12 cellular contexts compared by ENCODE assay signal in genomic region chr14:31388687-31389413, GRCh38. TPM values are rescaled to one million over a fixed set of nuclear protein-coding genes. Genes with fewer than 3 reads are reported as not detected.
DNase-seq lines count a peak whose midpoint lies in the region; ATAC-seq lines count a peak whose summit lies in the region.
"Had no signal": no experiment of that assay in that cellular context is flagged by ENCODE, and none has a peak within 500 bp of the region (broad histone marks: within the 10 kb centered on the region; RNA-seq: fewer than 3 reads in every experiment).

No MANE protein-coding gene starts in this region.

- H3K27ac Mint-ChIP-seq in activated CD4-positive, alpha-beta T cell treated with anti-CD3 and anti-CD28 coated beads for 36 hours = peak overlapping the region; percentile 75
- H3K27ac Mint-ChIP-seq: nephron progenitor cell had no signal

- intact Hi-C loops in activated CD4-positive, alpha-beta T cell treated with anti-CD3 and anti-CD28 coated beads for 36 hours (cut with DNase I, micrococcal nuclease) = loop anchor here (1.0 to 2.0 kb wide), 3 partner anchors 31 to 182 kb away; partner anchors contain the start of genes HEATR5A (in 2 of the 2), DTD2 (in 1 of the 2) and HECTD1 (in 1 of the 2)

- no peaks in the 10 kb centered on the region for H3K27me3 Mint-ChIP-seq in activated CD4-positive, alpha-beta T cell treated with anti-CD3 and anti-CD28 coated beads for 36 hours

- POLR2A ChIA-PET in activated CD4-positive, alpha-beta T cell treated with anti-CD3 and anti-CD28 coated beads for 36 hours (lab: Charles Lee) = no interaction called here

- ATAC-seq in activated CD4-positive, alpha-beta T cell treated with anti-CD3 and anti-CD28 coated beads for 36 hours = peak; percentile 68
- ATAC-seq in HG03558 (IDR thresholded peaks at IDR 0.05; ENCODE audit: extremely low read depth, unreplicated experiment) (peak; percentile 48), HG02588 (IDR thresholded peaks at IDR 0.05; ENCODE audit: unreplicated experiment) (no peak)

- peak overlapping the region; percentile 6 for H3K27ac ChIP-seq in rectal smooth muscle tissue (ENCODE audit: low read depth, low read length)

- no peaks in the 10 kb centered on the region for H3K36me3 ChIP-seq in rectal smooth muscle tissue (ENCODE audit: control insufficient read depth, insufficient read depth, low read length)

- no peaks in the 10 kb centered on the region for H3K27me3 ChIP-seq in rectal smooth muscle tissue (ENCODE audit: control insufficient read depth, insufficient read depth, low read length)

- H3K4me3 Mint-ChIP-seq in activated CD4-positive, alpha-beta T cell treated with anti-CD3 and anti-CD28 coated beads for 36 hours = no peak overlapping the region
- H3K4me3 Mint-ChIP-seq: nephron progenitor cell had no signal

- H3K9me3 Mint-ChIP-seq in activated CD4-positive, alpha-beta T cell treated with anti-CD3 and anti-CD28 coated beads for 36 hours (ENCODE audit: low read depth) = no peaks in the 10 kb centered on the region
- H3K9me3 Mint-ChIP-seq: nephron progenitor cell had no signal

- no peak overlapping the region for H3K4me3 ChIP-seq in rectal smooth muscle tissue (ENCODE audit: low read length)

- H3K4me1 ChIP-seq in rectal smooth muscle tissue (ENCODE audit: control insufficient read depth, insufficient read depth, low read length) = no peaks in the 10 kb centered on the region

- CTCF ChIA-PET in activated CD4-positive, alpha-beta T cell treated with anti-CD3 and anti-CD28 coated beads for 36 hours (lab: Charles Lee) = interaction anchor here (0.7 to 1.0 kb wide), 4 partner anchors 10 to 27 kb away, joined by 3 to 4 read pairs (median 4); no protein-coding TSS in a partner anchor

- DNase-seq in activated CD4-positive, alpha-beta T cell treated with anti-CD3 and anti-CD28 coated beads for 36 hours = peak; percentile 27
- DNase-seq in activated CD4-positive, alpha-beta T cell treated with anti-CD3 and anti-CD28 coated beads, Interleukin-2, amount 50 U/mL, for 1 hour = no peak
- DNase-seq in fibroblast of peridontal ligament (ENCODE audit: extremely low read depth) (peak; percentile 54), DMS 273 (lab: John Stamatoyannopoulos, UW; ENCODE audit: unreplicated experiment) (no peak), NCI-H345 treated with DMSO at 0.1 percent for 48 hours (lab: John Stamatoyannopoulos, UW; ENCODE audit: unreplicated experiment) (no peak)
- DNase-seq: activated CD4-positive, alpha-beta T cell treated with anti-CD3 and anti-CD28 coated beads, Interleukin-2, amount 50 U/mL, for 4 hours; NCI-H82; nephron progenitor cell; stimulated activated naive CD4-positive, alpha-beta T cell had no signal

- peaks cover 6% of the 10 kb centered on the region for H3K36me3 Mint-ChIP-seq in activated CD4-positive, alpha-beta T cell treated with anti-CD3 and anti-CD28 coated beads for 36 hours (ENCODE audit: low read depth)

- H3K4me1 Mint-ChIP-seq in activated CD4-positive, alpha-beta T cell treated with anti-CD3 and anti-CD28 coated beads for 36 hours = peaks cover 28% of the 10 kb centered on the region
- H3K4me1 Mint-ChIP-seq: nephron progenitor cell had no signal

- H3K9ac ChIP-seq in rectal smooth muscle tissue (ENCODE audit: low read length) = no peak overlapping the region

RNA-seq across cellular contexts. Expression of gene HEATR5A, which starts 31.5 kb away (rescaled TPM):
- total RNA-seq in activated CD4-positive, alpha-beta T cell treated with anti-CD3 and anti-CD28 coated beads for 36 hours = 1 to 10 TPM; 8.5 to 9.4 TPM

Comparison
In these comparisons a context has a peak if more than half of its experiments do, and no peak if none do; other contexts are left out.
1. DNase-seq: peak in activated CD4-positive, alpha-beta T cell treated with anti-CD3 and anti-CD28 coated beads for 36 hours (single experiment) and fibroblast of peridontal ligament (single experiment); none in activated CD4-positive, alpha-beta T cell treated with anti-CD3 and anti-CD28 coated beads, Interleukin-2, amount 50 U/mL, for 1 hour (single experiment), DMS 273 (single experiment) and NCI-H345 treated with DMSO at 0.1 percent for 48 hours (single experiment).